In the genomic region with DNA sequence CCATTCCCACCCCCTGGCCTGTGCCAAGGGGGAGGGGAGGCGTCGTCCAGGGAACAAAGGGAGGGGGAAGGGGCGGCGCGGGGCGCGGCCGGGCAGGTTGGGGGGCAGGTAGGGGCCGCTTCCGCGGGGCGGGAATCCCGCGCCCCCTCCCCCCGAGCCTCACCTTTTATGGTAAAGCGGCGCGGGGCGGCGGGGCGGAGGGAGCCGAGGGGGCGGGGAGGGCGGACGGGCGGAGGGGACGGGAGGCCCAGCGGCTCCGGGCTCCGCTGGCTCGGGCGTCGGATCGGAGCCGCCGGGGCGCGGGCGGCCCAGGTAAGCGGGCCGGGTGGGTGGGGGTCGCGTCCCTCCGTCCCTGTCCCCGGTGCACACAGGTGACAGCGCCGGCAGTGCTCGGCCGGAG, we compare ENCODE assay signal across 8 cellular contexts. TPM values are rescaled to one million over a fixed set of nuclear protein-coding genes. Genes with fewer than 3 reads are reported as not detected.
DNase-seq lines count a peak whose midpoint lies in the region; ATAC-seq, FAIRE-seq and TF ChIP-seq lines count a peak whose summit lies in the region.

A gene with protein sequence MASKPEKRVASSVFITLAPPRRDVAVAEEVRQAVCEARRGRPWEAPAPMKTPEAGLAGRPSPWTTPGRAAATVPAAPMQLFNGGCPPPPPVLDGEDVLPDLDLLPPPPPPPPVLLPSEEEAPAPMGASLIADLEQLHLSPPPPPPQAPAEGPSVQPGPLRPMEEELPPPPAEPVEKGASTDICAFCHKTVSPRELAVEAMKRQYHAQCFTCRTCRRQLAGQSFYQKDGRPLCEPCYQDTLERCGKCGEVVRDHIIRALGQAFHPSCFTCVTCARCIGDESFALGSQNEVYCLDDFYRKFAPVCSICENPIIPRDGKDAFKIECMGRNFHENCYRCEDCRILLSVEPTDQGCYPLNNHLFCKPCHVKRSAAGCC (plus strand): TSS at position 259 of the 400 bp plus-strand sequence. CDS start 6,189 bp downstream, outside the sequence.

- no TSS peak for BruUV-seq in HepG2 (replicated peaks; lab: Mats Ljungman, UMichigan)

- H3K4me3 ChIP-seq in HFF-Myc (replicated peaks; ENCODE audit: low read depth, low read length), result peak within 1 kb of the TSS; percentile 61
- peak within 1 kb of the TSS; percentile 65 to 82 (median 74) for H3K4me3 ChIP-seq in HepG2 (replicated peaks in 1 of 3; ENCODE audit: insufficient read depth in 1 of 3, low read depth in 2 of 3, low read length in 3 of 3)

- FAIRE-seq in HepG2 (lab: Jason Lieb, UNC), result no peak
- no peak for FAIRE-seq in RCC 7860 (lab: Jason Lieb, UNC)

- POLR2A ChIA-PET in HepG2 (lab: Yijun Ruan, JAX), result no interaction called here

- no peaks in the 10 kb centered on the region for H3K36me3 ChIP-seq in HepG2 (replicated peaks in 1 of 2; ENCODE audit: control insufficient read depth in 1 of 2, insufficient read depth in 2 of 2, low read length in 2 of 2)

- no peak for DNase-seq in A172 (ENCODE audit: low spot score)
- DNase-seq in HFF-Myc (ENCODE audit: extremely low read depth, low read depth), result no peak
- no peak for DNase-seq in HepG2 (ENCODE audit: low spot score)
- DNase-seq in RCC 7860 (ENCODE audit: low spot score), result no peak
- no peak for DNase-seq in caudate nucleus (lab: John Stamatoyannopoulos, UW)
- no peak for DNase-seq in kidney glomerular epithelial cell (lab: John Stamatoyannopoulos, UW)

- TF ChIP-seq CTCF in HFF-Myc (IDR thresholded peaks at IDR 0.05; ENCODE audit: low read depth, low read length, missing control alignments) (no peak), HepG2 (CRISPR knock-in tag; IDR thresholded peaks at IDR 0.05) (no peak), subcutaneous adipose tissue (IDR thresholded peaks at IDR 0.05; ENCODE audit: low read depth) (no peak)

- intact Hi-C loops in HepG2 (cut with micrococcal nuclease; ENCODE audit: unreplicated experiment), result no loop called here

- peaks cover 2% of the 10 kb centered on the region for H3K79me2 ChIP-seq in HepG2 (ENCODE audit: insufficient read depth, low read length)

- peaks cover 56% of the 10 kb centered on the region for H3K4me1 ChIP-seq in HepG2 (ENCODE audit: insufficient read depth, low read length)

- peaks cover 0 to 17% of the 10 kb centered on the region in 2 experiments; a peak in 3 of 5 replicates for H3K27me3 ChIP-seq in HepG2 (ENCODE audit: control insufficient read depth in 1 of 2, insufficient read depth in 2 of 2, low read length in 2 of 2)

- in situ Hi-C loops in HepG2 (cut with HindIII; ENCODE audit: extremely low pct_ligation_motif_present, low pct_unique_long_range_greater_than_20kb), result no loop called here

- H3K27ac ChIP-seq in cingulate gyrus (ENCODE audit: low read depth, low read length), result peak within 1 kb of the TSS; percentile 47
- H3K27ac ChIP-seq in HepG2 (ENCODE audit: extremely low read length, insufficient read depth, low read length), result no peak within 1 kb of the TSS
- no peak within 1 kb of the TSS for H3K27ac ChIP-seq in caudate nucleus (ENCODE audit: low read depth, low read length)

- peak within 1 kb of the TSS; percentile 91 for H3K4me2 ChIP-seq in HepG2 (ENCODE audit: low read depth, low read length)

- no peaks in the 10 kb centered on the region for H4K20me1 ChIP-seq in HepG2 (ENCODE audit: insufficient read depth, low read length)

- no peak for TF ChIP-seq POLR2A in HepG2 (IDR thresholded peaks at IDR 0.05; ENCODE audit: insufficient read depth in 1 of 2, low read depth in 2 of 2, low read length in 2 of 2)

- H3K9ac ChIP-seq in HepG2 (ENCODE audit: insufficient read depth, low read depth, low read length), result peak within 1 kb of the TSS; percentile 72

- TF ChIP-seq EP300 in HepG2 (IDR thresholded peaks at IDR 0.05; ENCODE audit: low read depth in 2 of 2, low read length in 2 of 2) (no peak), HepG2 (CRISPR knock-in tag; IDR thresholded peaks at IDR 0.05; ENCODE audit: borderline replicate concordance) (no peak)

- CTCF ChIA-PET in HepG2 (lab: Yijun Ruan, JAX; ENCODE audit: low intra/inter-chr PET ratio, low total read pairs), result no interaction called here

- peak; percentile 30 for ATAC-seq in HepG2

- H2AFZ ChIP-seq in HepG2 (ENCODE audit: low read length), result no peak within 1 kb of the TSS

- H3K9me3 ChIP-seq in HepG2 (ENCODE audit: low read length), result no peaks in the 10 kb centered on the region

- WGBS in HepG2 (ENCODE audit: low lambda C conversion rate), result 0% methylated on average over 8 of the region's 49 CpGs

- no peak for TF ChIP-seq RAD21 in HepG2 (CRISPR knock-in tag; IDR thresholded peaks at IDR 0.05)

TF ChIP-seq in HepG2, 621 proteins besides CTCF, POLR2A, EP300 and RAD21:
- TF ChIP-seq ZNF263 (CRISPR knock-in tag; IDR thresholded peaks at IDR 0.05), result no peak
- peak; percentile 3 for TF ChIP-seq AGO1 (IDR thresholded peaks at IDR 0.05; ENCODE audit: low read depth, low read length, poor library complexity, severe bottlenecking)
- TF ChIP-seq, protein P1, sequence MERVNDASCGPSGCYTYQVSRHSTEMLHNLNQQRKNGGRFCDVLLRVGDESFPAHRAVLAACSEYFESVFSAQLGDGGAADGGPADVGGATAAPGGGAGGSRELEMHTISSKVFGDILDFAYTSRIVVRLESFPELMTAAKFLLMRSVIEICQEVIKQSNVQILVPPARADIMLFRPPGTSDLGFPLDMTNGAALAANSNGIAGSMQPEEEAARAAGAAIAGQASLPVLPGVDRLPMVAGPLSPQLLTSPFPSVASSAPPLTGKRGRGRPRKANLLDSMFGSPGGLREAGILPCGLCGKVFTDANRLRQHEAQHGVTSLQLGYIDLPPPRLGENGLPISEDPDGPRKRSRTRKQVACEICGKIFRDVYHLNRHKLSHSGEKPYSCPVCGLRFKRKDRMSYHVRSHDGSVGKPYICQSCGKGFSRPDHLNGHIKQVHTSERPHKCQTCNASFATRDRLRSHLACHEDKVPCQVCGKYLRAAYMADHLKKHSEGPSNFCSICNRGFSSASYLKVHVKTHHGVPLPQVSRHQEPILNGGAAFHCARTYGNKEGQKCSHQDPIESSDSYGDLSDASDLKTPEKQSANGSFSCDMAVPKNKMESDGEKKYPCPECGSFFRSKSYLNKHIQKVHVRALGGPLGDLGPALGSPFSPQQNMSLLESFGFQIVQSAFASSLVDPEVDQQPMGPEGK (CRISPR knock-in tag; IDR thresholded peaks at IDR 0.05), result peak; percentile 65
- peak; percentile 80 for TF ChIP-seq SRF (IDR thresholded peaks at IDR 0.05; ENCODE audit: low read depth, low read length)

RNA-seq across cellular contexts. Expression of the gene that starts here (rescaled TPM):
- total RNA-seq in A172 (2014; rRNA removed; shearing (Covaris generic)), result 31.2 and 70.8 TPM in 2 replicates
- total RNA-seq in HepG2 (2016; rRNA removed; fragmentation: Illumina TruSeq; extraction: Trizol) (9.2 and 10.6 TPM in 2 replicates), subcutaneous adipose tissue (10 to 100 TPM in 3 of 4 donors, 1 to 10 TPM in 1; 5.1 to 21.9 (median 14.9) TPM)
- 2.3 and 2.6 TPM in 2 replicates for total RNA-seq in HepG2 (2016; cell fraction: cytosol; rRNA removed; fragmentation: Illumina TruSeq; extraction: Trizol; ENCODE audit: low read depth)
- 9.3 and 10.5 TPM in 2 replicates for total RNA-seq in HepG2 (2016; cell fraction: insoluble cytoplasmic fraction; rRNA removed; fragmentation: Illumina TruSeq; extraction: Trizol)
- 7.4 and 8.7 TPM in 2 replicates for total RNA-seq in HepG2 (2016; cell fraction: membrane; rRNA removed; fragmentation: Illumina TruSeq; extraction: Trizol)
- total RNA-seq in HepG2 (2016; cell fraction: nucleus; rRNA removed; fragmentation: Illumina TruSeq; extraction: Trizol), result 4.4 and 5.9 TPM in 2 replicates
- polyA plus RNA-seq in HepG2 (2011; rRNA removed), result 23.0 and 24.6 TPM in 2 replicates
- 15.7 and 22.9 TPM in 2 replicates for polyA plus RNA-seq in HepG2 (2011; cell fraction: cytosol; rRNA removed)
- 22.7 and 27.5 TPM in 2 replicates for polyA plus RNA-seq in HepG2 (2011; cell fraction: nucleus; rRNA removed)
- polyA plus RNA-seq in HepG2 (2012), result 2.8 and 7.8 TPM in 2 replicates
- 2.9 and 3.0 TPM in 2 replicates for polyA plus RNA-seq in HepG2 (2016; cell fraction: cytosol; fragmentation: Illumina TruSeq; extraction: Trizol; ENCODE audit: low read depth)
- polyA plus RNA-seq in HepG2 (2016; cell fraction: insoluble cytoplasmic fraction; fragmentation: Illumina TruSeq; extraction: Trizol; ENCODE audit: low read depth), result 10.8 and 11.3 TPM in 2 replicates
- polyA plus RNA-seq in HepG2 (2016; cell fraction: membrane; fragmentation: Illumina TruSeq; extraction: Trizol; ENCODE audit: low read depth), result 6.2 and 6.7 TPM in 2 replicates
- polyA plus RNA-seq in HepG2 (2016; cell fraction: nucleus; fragmentation: Illumina TruSeq; extraction: Trizol; ENCODE audit: insufficient read depth, low read depth), result 17.7 and 20.4 TPM in 2 replicates
- polyA minus RNA-seq in HepG2 (2011; rRNA and poly(A)+ RNA removed; ENCODE audit: low replicate concordance), result 2.2 and 24.8 TPM in 2 replicates
- polyA minus RNA-seq in HepG2 (2011; cell fraction: cytosol; rRNA and poly(A)+ RNA removed), result 12.1 and 12.4 TPM in 2 replicates
- 8.8 and 10.0 TPM in 2 replicates for polyA minus RNA-seq in HepG2 (2011; cell fraction: nucleus; rRNA and poly(A)+ RNA removed)
